In the genomic region with DNA sequence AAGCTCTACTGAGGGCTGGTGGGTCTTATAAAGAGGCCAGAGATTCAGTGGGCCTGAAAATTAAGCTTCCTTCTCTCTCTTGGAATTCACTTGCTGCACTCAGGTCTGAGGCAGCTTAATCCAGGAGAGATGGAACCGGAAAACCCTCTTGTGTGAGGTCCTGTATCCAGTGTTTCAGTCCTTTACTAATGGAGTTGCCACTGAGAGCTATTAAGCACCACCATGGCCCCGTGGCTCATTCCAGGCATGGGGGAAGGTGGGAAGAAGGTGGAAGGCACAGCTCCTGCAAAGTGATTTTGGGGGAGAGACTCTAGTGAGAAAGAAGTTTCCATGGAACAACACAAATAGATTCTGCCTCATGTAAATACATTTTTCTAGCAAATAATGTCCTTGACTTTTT, we compare ENCODE assay signal across 6 cellular contexts. TPM values are rescaled to one million over a fixed set of nuclear protein-coding genes. Genes with fewer than 3 reads are reported as not detected.
"Had no signal": no experiment of that assay in that cellular context is flagged by ENCODE, and none has a peak within 500 bp of the region (broad histone marks: within the 10 kb centered on the region; RNA-seq: fewer than 3 reads in every experiment).

No MANE protein-coding gene starts in this region.

- H3K4me3 Mint-ChIP-seq: H9 had no signal

- DNase-seq: GOT3, H9, HCEC 1CT, IMR-90 had no signal

- H3K9me3 Mint-ChIP-seq: H9 had no signal

- ATAC-seq: K562 had no signal

- H3K4me3 ChIP-seq: K562 had no signal

RNA-seq across cellular contexts. Expression of gene FOXI2, which starts 46.8 kb away (rescaled TPM):
- total RNA-seq: HT-29, IMR-90, K562 had no signal
- polyA plus RNA-seq: IMR-90, K562 had no signal
